ENCODE assay signal across 26 cellular contexts in the genomic region with DNA sequence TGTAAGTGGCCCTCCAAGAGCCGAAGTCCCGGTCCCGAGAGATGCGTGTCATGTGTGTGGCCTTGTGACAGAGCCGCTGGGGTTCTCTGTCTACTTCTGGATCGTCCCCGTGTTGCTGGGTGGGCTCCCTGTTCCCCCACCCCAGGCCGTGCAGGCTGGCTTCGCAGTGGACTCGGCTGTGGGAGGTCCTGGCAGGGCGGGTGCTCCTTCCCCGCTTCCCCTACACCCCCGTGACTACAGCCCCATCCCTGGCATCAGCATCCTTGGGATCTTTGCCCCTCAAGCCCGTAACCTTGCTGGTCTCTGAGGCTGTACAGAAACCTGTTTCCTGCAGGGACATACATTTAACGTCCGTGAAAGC.
"Had no signal": no experiment of that assay in that cellular context is flagged by ENCODE, and none has a peak within 500 bp of the region (broad histone marks: within the 10 kb centered on the region; RNA-seq: fewer than 3 reads in every experiment).

No MANE protein-coding gene starts in this region.

- H3K9me3 ChIP-seq: gastroesophageal sphincter, heart left ventricle, left lung, prostate gland, right atrium auricular region, stomach, testis, tibial artery had no signal

- H3K4me1 ChIP-seq: foreskin keratinocyte, parathyroid adenoma, prostate gland, testis had no signal

- H3K4me3 ChIP-seq: gastroesophageal sphincter, heart left ventricle, hepatocyte, left lung, prostate gland, right atrium auricular region, smooth muscle cell, stomach, testis, tibial artery had no signal

- H3K79me2 ChIP-seq: hepatocyte, parathyroid adenoma had no signal

- ATAC-seq: esophagus mucosa; foreskin keratinocyte; naive thymus-derived CD8-positive, alpha-beta T cell; stimulated activated effector memory CD8-positive, alpha-beta T cell treated with anti-CD3 and anti-CD28 coated beads, Interleukin-12 subunit alpha, Interleukin-12 subunit beta, amount 100 ng/mL, for 72 hours had no signal

- H3K4me2 ChIP-seq: hepatocyte, smooth muscle cell had no signal

- H3K27me3 ChIP-seq: heart left ventricle, hepatocyte, right atrium auricular region, testis had no signal

- DNase-seq: effector CD8-positive, alpha-beta T cell; endodermal cell; foreskin keratinocyte; mesendoderm; midbrain; nephron progenitor cell; occipital lobe; stimulated activated CD4-positive, alpha-beta T cell treated with anti-CD3 and anti-CD28 coated beads, Interleukin-12 subunit alpha, Interleukin-12 subunit beta, amount 100 ng/mL, for 4 hours; stimulated activated CD4-positive, alpha-beta T cell treated with anti-CD3 and anti-CD28 coated beads, Interleukin-2, amount 100 ng/mL, for 24 hours; stimulated activated CD4-positive, alpha-beta T cell treated with anti-CD3 and anti-CD28 coated beads, Interleukin-4, amount 100 ng/mL, for 24 hours; stimulated activated naive CD4-positive, alpha-beta T cell treated with Interleukin-2 at 50 U/mL for 16 hours; stomach had no signal

- H2AFZ ChIP-seq: hepatocyte, parathyroid adenoma had no signal

- H3K9ac ChIP-seq: parathyroid adenoma had no signal

- H3K27ac ChIP-seq: epithelial cell of prostate, foreskin keratinocyte, heart left ventricle, hepatocyte, left lung, parathyroid adenoma, prostate gland, right atrium auricular region, stomach, testis, tibial artery had no signal

- H3K36me3 ChIP-seq: prostate gland, right atrium auricular region had no signal
